6 cellular contexts compared by ENCODE assay signal in genomic region chr15:44912186-44912585, GRCh38. TPM values are rescaled to one million over a fixed set of nuclear protein-coding genes. Genes with fewer than 3 reads are reported as not detected.
"Had no signal": no experiment of that assay in that cellular context is flagged by ENCODE, and none has a peak within 500 bp of the region (broad histone marks: within the 10 kb centered on the region; RNA-seq: fewer than 3 reads in every experiment).

No MANE protein-coding gene starts in this region.

RNA-seq across cellular contexts. Expression of gene TERB2, which starts 44.3 kb away (rescaled TPM):
- total RNA-seq: HepG2, HT-29, HT1080, IMR-90, K562 had no signal
- polyA plus RNA-seq: HepG2, IgD-negative memory B cell, IMR-90, K562 had no signal
